8 cellular contexts compared by ENCODE assay signal in the genomic region with DNA sequence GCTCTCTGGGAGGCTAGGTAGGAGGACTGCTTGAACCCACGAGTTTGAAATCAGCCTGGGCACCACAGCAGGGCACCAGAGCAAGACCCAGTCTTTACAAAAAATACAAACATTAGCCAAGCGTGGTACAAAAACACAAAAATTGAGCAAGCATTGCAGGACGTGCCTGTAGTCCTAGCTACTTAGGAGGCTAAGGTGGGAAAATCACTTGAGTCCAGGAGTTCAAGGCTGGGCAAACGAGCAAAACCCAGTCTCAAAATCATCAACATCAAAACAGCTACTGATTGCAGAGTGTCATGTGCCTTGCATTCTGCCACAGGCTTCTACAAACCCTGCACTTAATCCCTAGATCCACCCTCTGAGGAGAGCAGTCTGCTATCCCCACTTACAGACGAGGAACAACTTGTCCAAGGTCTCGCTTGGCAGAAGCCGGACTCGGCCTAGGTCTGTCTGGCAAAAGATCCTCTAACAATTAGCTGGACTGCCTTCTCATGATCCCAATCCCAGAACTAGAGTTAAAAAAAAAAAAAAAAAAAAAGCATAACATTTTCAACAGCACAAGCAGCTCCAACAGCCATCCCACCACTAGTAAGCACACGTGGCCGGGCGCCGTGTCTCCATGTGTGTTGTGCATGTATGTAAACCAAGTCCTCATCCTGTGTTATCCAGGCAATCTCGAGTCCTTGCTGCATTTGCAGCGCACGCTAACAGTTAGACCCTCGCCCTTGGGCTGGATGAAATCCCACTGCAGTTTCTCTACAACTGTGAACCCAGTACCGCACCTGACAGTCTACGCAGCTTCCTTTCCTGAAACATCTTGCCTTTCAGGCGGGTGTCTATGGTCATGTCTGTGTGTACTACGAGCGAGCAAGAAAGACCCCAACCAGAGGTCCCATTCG. TPM values are rescaled to one million over a fixed set of nuclear protein-coding genes. Genes with fewer than 3 reads are reported as not detected.
DNase-seq lines count a peak whose midpoint lies in the region; ATAC-seq and TF ChIP-seq lines count a peak whose summit lies in the region.

No MANE protein-coding gene starts in this region.

- BruUV-seq in Caco-2 (replicated peaks; lab: Mats Ljungman, UMichigan), result TSS peak; percentile 30
- TSS peak; percentile 32 for BruUV-seq in PC-3 (replicated peaks; lab: Mats Ljungman, UMichigan)

- peaks cover 72% of the 10 kb centered on the region for H3K79me2 ChIP-seq in PC-3 (ENCODE audit: low read length)

- H3K27me3 Mint-ChIP-seq in Caco-2 (ENCODE audit: insufficient read depth, unreplicated experiment) (no peaks in the 10 kb centered on the region), osteocyte (ENCODE audit: unreplicated experiment) (no peaks in the 10 kb centered on the region)

- H3K9me3 ChIP-seq in Caco-2 (no peaks in the 10 kb centered on the region), PC-3 (ENCODE audit: low read length) (no peaks in the 10 kb centered on the region), endocrine pancreas (ENCODE audit: control insufficient read depth, low read length) (no peaks in the 10 kb centered on the region)

- H3K27ac ChIP-seq in PC-3 (ENCODE audit: low read length), result peak overlapping the region; percentile 95

- no peaks in the 10 kb centered on the region for H3K9me2 ChIP-seq in PC-3 (replicated peaks; ENCODE audit: low read length)

- H3K4me1 ChIP-seq in Caco-2 (peaks cover 23% of the 10 kb centered on the region; the same call in 1 of the 2 replicates), PC-3 (ENCODE audit: insufficient read depth, low read length) (peaks cover 56% of the 10 kb centered on the region), endocrine pancreas (ENCODE audit: control insufficient read depth, insufficient read depth, low read length) (no peaks in the 10 kb centered on the region)

- H3K9ac ChIP-seq in PC-3 (ENCODE audit: low read length), result peak overlapping the region; percentile 97
- H3K9ac ChIP-seq in endocrine pancreas (ENCODE audit: control insufficient read depth, insufficient read depth, low read length), result peak overlapping the region; percentile 96

- H2AFZ ChIP-seq in PC-3 (ENCODE audit: low read length), result no peak overlapping the region

- intact Hi-C loops in Caco-2 (cut with micrococcal nuclease; ENCODE audit: unreplicated experiment), result no loop called here
- intact Hi-C loops in PC-3 (cut with micrococcal nuclease), result loop anchor here (5.0 kb wide), 1 partner anchor 90 kb away; the partner anchor contains the start of gene DNAAF3

- H3F3A ChIP-seq in PC-3 (ENCODE audit: low read length, unreplicated experiment), result peaks cover 8% of the 10 kb centered on the region

- H3K4me3 ChIP-seq in Caco-2 (ENCODE audit: low read depth, low read length), result peak overlapping the region; percentile 85
- H3K4me3 ChIP-seq in PC-3 (ENCODE audit: low read length), result peak overlapping the region; percentile 95
- peak overlapping the region; percentile 28 for H3K4me3 ChIP-seq in endocrine pancreas (ENCODE audit: control insufficient read depth, insufficient read depth, low read length)

- CTCF ChIA-PET in Caco-2 (lab: Charles Lee) (interaction anchor here (0.7 kb wide), 1 partner anchor 98 kb away, joined by 7 read pairs; no protein-coding TSS in a partner anchor), PC-3 (lab: Charles Lee) (interaction anchor here (0.6 kb wide), 2 partner anchors 27 to 108 kb away, joined by 3 to 7 read pairs; partner anchors contain the start of gene TNNT1)

- no peak for DNase-seq in Caco-2
- peak; percentile 8 for DNase-seq in PC-3
- no peak for DNase-seq in osteocyte (ENCODE audit: extremely low spot score, unreplicated experiment)
- DNase-seq in NOMO-1 (lab: John Stamatoyannopoulos, UW; ENCODE audit: unreplicated experiment in 2 of 2), result no peak
- DNase-seq in DMS114 treated with DMSO at 0.1 percent for 48 hours (lab: John Stamatoyannopoulos, UW; ENCODE audit: unreplicated experiment), result no peak
- DNase-seq in cerebellar cortex (ENCODE audit: low spot score), result no peak

- H3K9me3 Mint-ChIP-seq in Caco-2 (ENCODE audit: unreplicated experiment) (no peaks in the 10 kb centered on the region), osteocyte (ENCODE audit: unreplicated experiment) (no peaks in the 10 kb centered on the region)

- H4K20me1 ChIP-seq in PC-3 (ENCODE audit: low read length), result peaks cover 43% of the 10 kb centered on the region

- H3K36me3 ChIP-seq in Caco-2 (ENCODE audit: control insufficient read depth, insufficient read depth, low read length), result peaks cover 3% of the 10 kb centered on the region
- no peaks in the 10 kb centered on the region for H3K36me3 ChIP-seq in PC-3 (ENCODE audit: low read depth, low read length)
- no peaks in the 10 kb centered on the region for H3K36me3 ChIP-seq in endocrine pancreas (ENCODE audit: control insufficient read depth, insufficient read depth, low read length)

- H3K4me1 Mint-ChIP-seq in Caco-2 (ENCODE audit: low read depth, unreplicated experiment), result peaks cover 23% of the 10 kb centered on the region
- H3K4me1 Mint-ChIP-seq in osteocyte (ENCODE audit: unreplicated experiment), result peaks cover 47% of the 10 kb centered on the region

- H3K27ac Mint-ChIP-seq in Caco-2 (ENCODE audit: unreplicated experiment), result peak overlapping the region; percentile 81
- H3K27ac Mint-ChIP-seq in osteocyte (ENCODE audit: unreplicated experiment), result peak overlapping the region; percentile 91

- H3K4me2 ChIP-seq in PC-3 (ENCODE audit: low read length), result peak overlapping the region; percentile 92

- H3K27me3 ChIP-seq in Caco-2 (replicated peaks; ENCODE audit: control insufficient read depth, insufficient read depth, low read length) (no peaks in the 10 kb centered on the region), PC-3 (ENCODE audit: low read length) (no peaks in the 10 kb centered on the region), endocrine pancreas (ENCODE audit: control insufficient read depth, insufficient read depth, low read length) (no peaks in the 10 kb centered on the region)

- H3K36me3 Mint-ChIP-seq in Caco-2 (ENCODE audit: insufficient read depth, unreplicated experiment) (peaks cover 43% of the 10 kb centered on the region), osteocyte (ENCODE audit: unreplicated experiment) (no peaks in the 10 kb centered on the region)

- H3K4me3 Mint-ChIP-seq in Caco-2 (ENCODE audit: unreplicated experiment), result peak overlapping the region; percentile 94
- H3K4me3 Mint-ChIP-seq in osteocyte (ENCODE audit: unreplicated experiment), result peak overlapping the region; percentile 95

- ATAC-seq in PC-3 (no peak), HG02885 (IDR thresholded peaks at IDR 0.05; ENCODE audit: poor library complexity, unreplicated experiment) (no peak)

- POLR2A ChIA-PET in Caco-2 (lab: Charles Lee), result no interaction called here
- POLR2A ChIA-PET in PC-3 (lab: Charles Lee; ENCODE audit: unreplicated experiment), result no interaction called here

- TF ChIP-seq CTCF in Caco-2 (IDR thresholded peaks at IDR 0.05; ENCODE audit: insufficient read depth in 1 of 2, low read depth in 1 of 2, low read length in 1 of 2, severe bottlenecking in 1 of 2, unreplicated experiment in 1 of 2), result no peak
- TF ChIP-seq CTCF in PC-3 (conservative IDR thresholded peaks at IDR 0.05; ENCODE audit: low read depth, low read length), result no peak
- no peak for TF ChIP-seq CTCF in osteocyte (IDR thresholded peaks at IDR 0.05)

RNA-seq across cellular contexts. Expression of gene PPP6R1, which starts 2.0 kb away (rescaled TPM):
- 113 and 118 TPM in 2 replicates for total RNA-seq in Caco-2 (2022)
- total RNA-seq in PC-3 (2014; rRNA removed), result 159 and 221 TPM in 2 replicates
- total RNA-seq in osteocyte, result 63.0 and 67.1 TPM in 2 replicates

RNA-seq across cellular contexts. Expression of gene HSPBP1, which starts 23.1 kb away (rescaled TPM):
- total RNA-seq in Caco-2 (2022) (69.6 and 71.4 TPM in 2 replicates), PC-3 (2014; rRNA removed) (122 and 148 TPM in 2 replicates), osteocyte (29.8 and 33.2 TPM in 2 replicates)

RNA-seq across cellular contexts. Expression of gene BRSK1, which starts 27.0 kb away (rescaled TPM):
- total RNA-seq in Caco-2 (2022), result 24.6 and 28.6 TPM in 2 replicates
- total RNA-seq in PC-3 (2014; rRNA removed), result 5.1 and 8.7 TPM in 2 replicates
- 18.0 and 23.9 TPM in 2 replicates for total RNA-seq in osteocyte

RNA-seq across cellular contexts. Expression of gene TMEM86B, which starts 28.2 kb away (rescaled TPM):
- total RNA-seq in Caco-2 (2022), result 18.0 and 21.2 TPM in 2 replicates
- total RNA-seq in PC-3 (2014; rRNA removed), result 11.1 and 11.8 TPM in 2 replicates
- 2.9 and 3.2 TPM in 2 replicates for total RNA-seq in osteocyte

RNA-seq across cellular contexts. Expression of gene PTPRH, which starts 47.5 kb away (rescaled TPM):
- total RNA-seq in Caco-2 (2022) (2.3 and 2.7 TPM in 2 replicates), PC-3 (2014; rRNA removed) (8.1 and 10.9 TPM in 2 replicates), osteocyte (0.31 TPM in 1 of 2 replicates, not detected in the other)

Comparison
In these comparisons a context has a peak if more than half of its experiments do, and no peak if none do; other contexts are left out.
1. H3K4me3 ChIP-seq: peak in every context shown above with its lines; median percentile 95 in PC-3; 85 in Caco-2; 28 in endocrine pancreas.